22 cellular contexts compared by ENCODE assay signal in genomic region chr1:112852934-112853333, GRCh38.
DNase-seq lines count a peak whose midpoint lies in the region; ATAC-seq, FAIRE-seq and TF ChIP-seq lines count a peak whose summit lies in the region.
"Had no signal": no experiment of that assay in that cellular context is flagged by ENCODE, and none has a peak within 500 bp of the region (broad histone marks: within the 10 kb centered on the region; RNA-seq: fewer than 3 reads in every experiment).

No MANE protein-coding gene starts in this region.

- no peak for TF ChIP-seq POLR2A in K562 (conservative IDR thresholded peaks at IDR 0.05)

- H3K4me3 ChIP-seq in K562 (no peak overlapping the region), mammary epithelial cell (replicated peaks in 1 of 3; ENCODE audit: insufficient read depth in 1 of 3, low read depth in 2 of 3, low read length in 3 of 3) (no peak overlapping the region)
- H3K4me3 ChIP-seq: A549; BLaER1 treated with 17β-estradiol and CSF1 and Interleukin-3, amounts not matched to agents 10 nM and 100 nM; HAP-1 had no signal

- no peak for FAIRE-seq in K562 (lab: Jason Lieb, UNC)
- FAIRE-seq in frontal cortex (lab: Jason Lieb, UNC), result no peak
- FAIRE-seq: A549, GM12891, GM18507, H54 had no signal

- H3K79me2 ChIP-seq in K562 (ENCODE audit: control insufficient read depth, insufficient read depth, low read length) (no peaks in the 10 kb centered on the region), mammary epithelial cell (ENCODE audit: insufficient read depth, low read length) (no peaks in the 10 kb centered on the region)

- BruUV-seq in K562 (replicated peaks; lab: Mats Ljungman, UMichigan), result no TSS peak
- BruUV-seq in mammary epithelial cell (replicated peaks; lab: Mats Ljungman, UMichigan), result no TSS peak

- POLR2A ChIA-PET in K562 (lab: Yijun Ruan, JAX), result interaction anchor here (0.8 to 1.4 kb wide), 3 partner anchors 9 to 220 kb away, joined by 3 to 7 read pairs (median 3); partner anchors contain the start of gene LRIG2

- in situ Hi-C loops in K562 (cut with MboI) (no loop called here), mammary epithelial cell (cut with MboI; ENCODE audit: low sequenced_read_pairs in 2 of 2) (no loop called here)

- peaks cover 6 to 8% of the 10 kb centered on the region in 2 experiments; a peak in 2 of 5 replicates for H3K4me1 ChIP-seq in K562 (replicated peaks in 1 of 2; ENCODE audit: control insufficient read depth in 2 of 2, insufficient read depth in 2 of 2, low read length in 2 of 2)
- H3K4me1 ChIP-seq in mammary epithelial cell (ENCODE audit: insufficient read depth, low read length), result peaks cover 8% of the 10 kb centered on the region
- H3K4me1 ChIP-seq: A549, BE2C had no signal

- H3K9me3 ChIP-seq in K562 (replicated peaks; ENCODE audit: control insufficient read depth, insufficient read depth, low read depth, low read length) (no peaks in the 10 kb centered on the region), mammary epithelial cell (replicated peaks; ENCODE audit: insufficient read depth, low read length) (no peaks in the 10 kb centered on the region)
- H3K9me3 ChIP-seq: A549, BE2C, HAP-1 had no signal

- dilution Hi-C loops in mammary epithelial cell (cut with HindIII; ENCODE audit: low sequenced_read_pairs), result no loop called here

- intact Hi-C loops in K562 (cut with micrococcal nuclease), result no loop called here
- intact Hi-C loops in mammary epithelial cell (cut with micrococcal nuclease), result no loop called here

- no peak for ATAC-seq in K562
- ATAC-seq: A549 had no signal

- WGBS in K562 (ENCODE audit: insufficient coverage, low coverage, missing lambda C conversion rate), result 15% methylated on average over 2 of the region's 2 CpGs
- 77% methylated on average over 2 of the region's 2 CpGs for WGBS in mammary epithelial cell (ENCODE audit: low coverage, missing lambda C conversion rate)

- no peak overlapping the region for H3K4me2 ChIP-seq in K562 (ENCODE audit: insufficient read depth, low read length)
- no peak overlapping the region for H3K4me2 ChIP-seq in mammary epithelial cell (ENCODE audit: insufficient read depth, low read depth, low read length)
- H3K4me2 ChIP-seq: A549; BLaER1 treated with 17β-estradiol and CSF1 and Interleukin-3, amounts not matched to agents 10 nM and 100 nM had no signal

- DNase-seq in NCI-H226 (peak; percentile 65), K562 (ENCODE audit: extremely low read depth in 1 of 4, low spot score in 3 of 4) (no peak), mammary epithelial cell (no peak), HuH-7 (ENCODE audit: low spot score) (no peak), frontal cortex (ENCODE audit: low spot score in 2 of 2) (no peak)
- DNase-seq: 8988T; ACHN; AML-193; BE2C; Calu3; CD4-positive, alpha-beta T cell; CD8-positive, alpha-beta memory T cell; DMS79 treated with DMSO at 0.1 percent for 48 hours; GF-D8; GOT3 had no signal

- no peaks in the 10 kb centered on the region for H3K9me1 ChIP-seq in K562 (ENCODE audit: control insufficient read depth, insufficient read depth, low read length)

- TF ChIP-seq CTCF in 22Rv1 (IDR thresholded peaks at IDR 0.05), result no peak
- TF ChIP-seq CTCF in K562 (IDR thresholded peaks at IDR 0.05 in 2 of 3, conservative IDR thresholded peaks at IDR 0.05 in 1 of 3; ENCODE audit: insufficient read depth in 2 of 3, low read depth in 1 of 3, low read length in 3 of 3), result no peak
- no peak for TF ChIP-seq CTCF in mammary epithelial cell (conservative IDR thresholded peaks at IDR 0.05 in 1 of 2, IDR thresholded peaks at IDR 0.05 in 1 of 2; ENCODE audit: extremely low read depth in 1 of 2, insufficient read depth in 1 of 2, low read depth in 1 of 2, low read length in 2 of 2)

- CTCF ChIA-PET in K562 (lab: Yijun Ruan, JAX; ENCODE audit: low intra/inter-chr PET ratio) (no interaction called here), mammary epithelial cell (lab: Charles Lee; ENCODE audit: low non-redundant PET) (no interaction called here)

- H4K20me1 ChIP-seq in K562 (replicated peaks; ENCODE audit: control insufficient read depth, insufficient read depth, low read length), result no peaks in the 10 kb centered on the region
- no peaks in the 10 kb centered on the region for H4K20me1 ChIP-seq in mammary epithelial cell (ENCODE audit: insufficient read depth, low read length)

- no peak overlapping the region for H3K9ac ChIP-seq in K562 (ENCODE audit: insufficient read depth in 1 of 2, low read depth in 2 of 2, low read length in 2 of 2)
- H3K9ac ChIP-seq in mammary epithelial cell (ENCODE audit: insufficient read depth, low read length), result no peak overlapping the region
- H3K9ac ChIP-seq: BLaER1 treated with 17β-estradiol and CSF1 and Interleukin-3, amounts not matched to agents 10 nM and 100 nM had no signal

- peak overlapping the region; percentile 54; the same call in 1 of the 2 replicates for H3K27ac ChIP-seq in 22Rv1
- H3K27ac ChIP-seq in K562 (ENCODE audit: extremely low read depth, low read depth, low read length), result no peak overlapping the region
- no peak overlapping the region for H3K27ac ChIP-seq in mammary epithelial cell (ENCODE audit: insufficient read depth, low read depth, low read length)
- H3K27ac ChIP-seq: A549; BLaER1 treated with 17β-estradiol and CSF1 and Interleukin-3, amounts not matched to agents 10 nM and 100 nM had no signal

- no peak for TF ChIP-seq EP300 in K562 (IDR thresholded peaks at IDR 0.05; ENCODE audit: low read length)

- no peaks in the 10 kb centered on the region for H3K36me3 ChIP-seq in K562 (ENCODE audit: control insufficient read depth, insufficient read depth, low read length)
- H3K36me3 ChIP-seq in mammary epithelial cell (ENCODE audit: insufficient read depth, low read length), result no peaks in the 10 kb centered on the region
- H3K36me3 ChIP-seq: BE2C; BLaER1 treated with 17β-estradiol and CSF1 and Interleukin-3, amounts not matched to agents 10 nM and 100 nM; HAP-1 had no signal

- H3K27me3 ChIP-seq in K562 (ENCODE audit: control insufficient read depth in 2 of 2, insufficient read depth in 2 of 2, low read length in 2 of 2) (no peaks in the 10 kb centered on the region), mammary epithelial cell (ENCODE audit: insufficient read depth, low read length) (no peaks in the 10 kb centered on the region)
- H3K27me3 ChIP-seq: BE2C had no signal

- no peak for TF ChIP-seq RAD21 in K562 (CRISPR knock-in tag; conservative IDR thresholded peaks at IDR 0.05 in 1 of 2, IDR thresholded peaks at IDR 0.05 in 1 of 2)

- H2AFZ ChIP-seq in K562 (ENCODE audit: low read depth, low read length) (peak overlapping the region; percentile 94), mammary epithelial cell (ENCODE audit: low read depth, low read length) (no peak overlapping the region)

TF ChIP-seq in K562, 482 proteins besides CTCF, POLR2A, EP300 and RAD21 (continues in another document):
- peak; percentile 76 for TF ChIP-seq PYGO2 (tag; IDR thresholded peaks at IDR 0.05)
- no peak for TF ChIP-seq ELF4 (CRISPR knock-in tag; IDR thresholded peaks at IDR 0.05)
- TF ChIP-seq ZNF311 (CRISPR knock-in tag; IDR thresholded peaks at IDR 0.05), result 0 out of 2 replicates have a peak, but pooled peaks have one; percentile 37
- peak; percentile 55; the same call in 1 of the 2 replicates for TF ChIP-seq ILK (tag; IDR thresholded peaks at IDR 0.05; ENCODE audit: borderline replicate concordance, low read depth)
- TF ChIP-seq ZNF668 (CRISPR knock-in tag; IDR thresholded peaks at IDR 0.05), result peak; percentile 57; the same call in 1 of the 2 replicates
- TF ChIP-seq ZNF592 (IDR thresholded peaks at IDR 0.05), result peak; percentile 87
- TF ChIP-seq BRD9 (IDR thresholded peaks at IDR 0.05; ENCODE audit: low read depth, partially characterized antibody), result no peak
- TF ChIP-seq PTTG1 (tag; IDR thresholded peaks at IDR 0.05; ENCODE audit: low read depth), result peak; percentile 53; the same call in 1 of the 2 replicates
- TF ChIP-seq TEAD1 (CRISPR knock-in tag; IDR thresholded peaks at IDR 0.05), result peak in 1 of 2 experiments; percentile 30; a peak in 1 of 4 replicates
- TF ChIP-seq NR4A1 (CRISPR knock-in tag; IDR thresholded peaks at IDR 0.05), result no peak
- TF ChIP-seq NR4A1 (tag; IDR thresholded peaks at IDR 0.05), result peak; percentile 60
- TF ChIP-seq NR2C1 (IDR thresholded peaks at IDR 0.05), result no peak
- TF ChIP-seq NR2C1 (tag; IDR thresholded peaks at IDR 0.05), result 0 out of 2 replicates have a peak, but pooled peaks have one; percentile 20
